In genomic region chr4:73541251-73541650, GRCh38 we compare ENCODE assay signal across 36 cellular contexts. TPM values are rescaled to one million over a fixed set of nuclear protein-coding genes. Genes with fewer than 3 reads are reported as not detected.
"Had no signal": no experiment of that assay in that cellular context is flagged by ENCODE, and none has a peak within 500 bp of the region (broad histone marks: within the 10 kb centered on the region; RNA-seq: fewer than 3 reads in every experiment).

No MANE protein-coding gene starts in this region.

- H3K27me3 ChIP-seq: ascending aorta had no signal

- H3K4me3 Mint-ChIP-seq: activated B cell treated with CpG ODN at 0.5 μM for 24 hours; activated CD4-positive, alpha-beta memory T cell treated with anti-CD3 and anti-CD28 coated beads for 36 hours; activated CD4-positive, alpha-beta T cell treated with anti-CD3 and anti-CD28 coated beads, Interleukin-2, amount 10 ng/mL, durations not matched to agents 24 days and 14 days; activated CD8-positive, alpha-beta T cell treated with anti-CD3 and anti-CD28 coated beads for 36 hours; activated naive CD4-positive, alpha-beta T cell treated with anti-CD3 and anti-CD28 coated beads, Interleukin-2, amount 10 ng/mL, durations not matched to agents 7 days and 5 days; activated naive CD4-positive, alpha-beta T cell treated with anti-CD3 and anti-CD28 coated beads, Interleukin-2, amount 50 U/mL, for 24 hours; activated naive CD8-positive, alpha-beta T cell; activated naive CD8-positive, alpha-beta T cell treated with anti-CD3 and anti-CD28 coated beads, Interleukin-2, amount 10 ng/mL, durations not matched to agents 7 days and 5 days; activated naive CD8-positive, alpha-beta T cell treated with anti-CD3 and anti-CD28 coated beads, Interleukin-2, amount 50 U/mL, for 24 hours; brain; T-helper 1 cell treated with Interleukin-12 subunit alpha and Interleukin-12 subunit beta and Interleukin-4 antibody, amounts not matched to agents 30 μg/mL and 1 μg/mL, for 36 hours; T-helper 2 cell treated with Interferon-gamma antibody and Interleukin-4, amounts not matched to agents 5 μg/mL and 100 μg/mL, for 36 hours had no signal

- H3K4me3 ChIP-seq: ascending aorta had no signal

- H3K9me3 Mint-ChIP-seq: activated B cell treated with CpG ODN at 0.5 μM for 24 hours; activated CD4-positive, alpha-beta memory T cell treated with anti-CD3 and anti-CD28 coated beads for 36 hours; activated CD4-positive, alpha-beta T cell treated with anti-CD3 and anti-CD28 coated beads, Interleukin-2, amount 10 ng/mL, durations not matched to agents 24 days and 14 days; activated CD8-positive, alpha-beta T cell treated with anti-CD3 and anti-CD28 coated beads for 36 hours; activated naive CD4-positive, alpha-beta T cell treated with anti-CD3 and anti-CD28 coated beads, Interleukin-2, amount 10 ng/mL, durations not matched to agents 7 days and 5 days; activated naive CD4-positive, alpha-beta T cell treated with anti-CD3 and anti-CD28 coated beads, Interleukin-2, amount 50 U/mL, for 24 hours; activated naive CD8-positive, alpha-beta T cell treated with anti-CD3 and anti-CD28 coated beads, Interleukin-2, amount 10 ng/mL, durations not matched to agents 7 days and 5 days; activated naive CD8-positive, alpha-beta T cell treated with anti-CD3 and anti-CD28 coated beads, Interleukin-2, amount 50 U/mL, for 24 hours; activated T-helper 2 cell treated with anti-CD3 and anti-CD28 coated beads, Interferon-gamma antibody, Interleukin-2, Interleukin-4, amounts not matched to agents 10 μg/mL and 5 μg/mL and 100 μg/mL, durations not matched to agents 14 hours and 24 hours and 36 hours; brain; T-helper 1 cell treated with Interleukin-12 subunit alpha and Interleukin-12 subunit beta and Interleukin-4 antibody, amounts not matched to agents 30 μg/mL and 1 μg/mL, for 36 hours; T-helper 2 cell treated with Interferon-gamma antibody and Interleukin-4, amounts not matched to agents 5 μg/mL and 100 μg/mL, for 36 hours had no signal

- DNase-seq: activated B cell treated with CpG ODN at 0.5 μM for 24 hours; activated CD4-positive, alpha-beta memory T cell treated with anti-CD3 and anti-CD28 coated beads for 36 hours; activated CD4-positive, alpha-beta T cell treated with anti-CD3 and anti-CD28 coated beads for 4 hours; activated CD4-positive, alpha-beta T cell treated with anti-CD3 and anti-CD28 coated beads, Interleukin-2, amount 10 ng/mL, durations not matched to agents 24 days and 14 days; activated CD4-positive, alpha-beta T cell treated with anti-CD3 and anti-CD28 coated beads, Interleukin-2, amount 50 U/mL, for 1 hour; activated CD4-positive, alpha-beta T cell treated with anti-CD3 and anti-CD28 coated beads, Interleukin-2, amount 50 U/mL, for 4 hours; activated CD4-positive, CD25-positive, alpha-beta regulatory T cell treated with anti-CD3 and anti-CD28 coated beads, Interleukin-2, amount 50 U/mL, for 72 hours; activated CD8-positive, alpha-beta memory T cell treated with anti-CD3 and anti-CD28 coated beads, Interleukin-2, amount 50 U/mL, for 4 hours; activated CD8-positive, alpha-beta T cell treated with anti-CD3 and anti-CD28 coated beads for 36 hours; activated effector memory CD4-positive, alpha-beta T cell treated with Interleukin-2 at 50 U/mL for 16 hours; activated gamma-delta T cell; activated naive CD4-positive, alpha-beta T cell treated with anti-CD3 and anti-CD28 coated beads, Interleukin-2, amount 10 ng/mL, durations not matched to agents 7 days and 5 days; activated naive CD4-positive, alpha-beta T cell treated with Interleukin-2 at 50 U/mL for 16 hours; activated naive CD8-positive, alpha-beta T cell treated with anti-CD3 and anti-CD28 coated beads, Interleukin-2, amount 10 ng/mL, durations not matched to agents 7 days and 5 days; activated naive CD8-positive, alpha-beta T cell treated with anti-CD3 and anti-CD28 coated beads, Interleukin-2, amount 50 U/mL, for 24 hours; activated T-cell treated with anti-CD3 and anti-CD28 coated beads for 4 hours; activated T-cell treated with anti-CD3 and anti-CD28 coated beads, Interleukin-2, amount 50 U/mL, for 1 hour; activated T-cell treated with anti-CD3 and anti-CD28 coated beads, Interleukin-2, amount 50 U/mL, for 48 hours; amygdala; anterior cingulate cortex; central memory CD4-positive, alpha-beta T cell; T-helper 1 cell; T-helper 2 cell; T-helper 9 cell had no signal

- H3K27me3 Mint-ChIP-seq: activated naive CD4-positive, alpha-beta T cell treated with anti-CD3 and anti-CD28 coated beads, Interleukin-2, amount 10 ng/mL, durations not matched to agents 7 days and 5 days; activated naive CD4-positive, alpha-beta T cell treated with anti-CD3 and anti-CD28 coated beads, Interleukin-2, amount 50 U/mL, for 24 hours; activated naive CD8-positive, alpha-beta T cell; activated naive CD8-positive, alpha-beta T cell treated with anti-CD3 and anti-CD28 coated beads, Interleukin-2, amount 10 ng/mL, durations not matched to agents 7 days and 5 days; brain had no signal

- H3K27ac Mint-ChIP-seq: activated B cell treated with CpG ODN at 0.5 μM for 24 hours; activated CD4-positive, alpha-beta memory T cell treated with anti-CD3 and anti-CD28 coated beads for 36 hours; activated CD4-positive, alpha-beta T cell treated with anti-CD3 and anti-CD28 coated beads, Interleukin-2, amount 10 ng/mL, durations not matched to agents 24 days and 14 days; activated CD8-positive, alpha-beta T cell treated with anti-CD3 and anti-CD28 coated beads for 36 hours; activated naive CD4-positive, alpha-beta T cell treated with anti-CD3 and anti-CD28 coated beads, Interleukin-2, amount 10 ng/mL, durations not matched to agents 7 days and 5 days; activated naive CD4-positive, alpha-beta T cell treated with anti-CD3 and anti-CD28 coated beads, Interleukin-2, amount 50 U/mL, for 24 hours; activated naive CD8-positive, alpha-beta T cell; activated naive CD8-positive, alpha-beta T cell treated with anti-CD3 and anti-CD28 coated beads, Interleukin-2, amount 10 ng/mL, durations not matched to agents 7 days and 5 days; activated naive CD8-positive, alpha-beta T cell treated with anti-CD3 and anti-CD28 coated beads, Interleukin-2, amount 50 U/mL, for 24 hours; activated T-helper 2 cell treated with anti-CD3 and anti-CD28 coated beads, Interferon-gamma antibody, Interleukin-2, Interleukin-4, amounts not matched to agents 10 μg/mL and 5 μg/mL and 100 μg/mL, durations not matched to agents 14 hours and 24 hours and 36 hours; T-helper 1 cell treated with Interleukin-12 subunit alpha and Interleukin-12 subunit beta and Interleukin-4 antibody, amounts not matched to agents 30 μg/mL and 1 μg/mL, for 36 hours; T-helper 2 cell treated with Interferon-gamma antibody and Interleukin-4, amounts not matched to agents 5 μg/mL and 100 μg/mL, for 36 hours had no signal

- H3K36me3 ChIP-seq: ascending aorta had no signal

- H3K36me3 Mint-ChIP-seq: activated CD4-positive, alpha-beta memory T cell treated with anti-CD3 and anti-CD28 coated beads for 36 hours; activated naive CD4-positive, alpha-beta T cell treated with anti-CD3 and anti-CD28 coated beads, Interleukin-2, amount 10 ng/mL, durations not matched to agents 7 days and 5 days; activated naive CD4-positive, alpha-beta T cell treated with anti-CD3 and anti-CD28 coated beads, Interleukin-2, amount 50 U/mL, for 24 hours; activated naive CD8-positive, alpha-beta T cell; activated naive CD8-positive, alpha-beta T cell treated with anti-CD3 and anti-CD28 coated beads, Interleukin-2, amount 10 ng/mL, durations not matched to agents 7 days and 5 days; brain had no signal

- H3K4me1 ChIP-seq: ascending aorta had no signal

- ATAC-seq: activated CD8-positive, alpha-beta T cell treated with anti-CD3 and anti-CD28 coated beads for 36 hours; activated naive CD8-positive, alpha-beta T cell treated with anti-CD3 and anti-CD28 coated beads, Interleukin-2, amount 50 U/mL, for 24 hours had no signal

- H3K4me1 Mint-ChIP-seq: activated B cell treated with CpG ODN at 0.5 μM for 24 hours; activated naive CD4-positive, alpha-beta T cell treated with anti-CD3 and anti-CD28 coated beads, Interleukin-2, amount 10 ng/mL, durations not matched to agents 7 days and 5 days; activated naive CD4-positive, alpha-beta T cell treated with anti-CD3 and anti-CD28 coated beads, Interleukin-2, amount 50 U/mL, for 24 hours; activated naive CD8-positive, alpha-beta T cell treated with anti-CD3 and anti-CD28 coated beads, Interleukin-2, amount 10 ng/mL, durations not matched to agents 7 days and 5 days; activated naive CD8-positive, alpha-beta T cell treated with anti-CD3 and anti-CD28 coated beads, Interleukin-2, amount 50 U/mL, for 24 hours; brain had no signal

- H3K27ac ChIP-seq: ascending aorta, VCaP had no signal

- H3K9me3 ChIP-seq: ascending aorta had no signal

RNA-seq across cellular contexts. Expression of gene AFM, which starts 59.7 kb away (rescaled TPM):
- total RNA-seq: activated B cell treated with CpG ODN at 0.5 μM for 24 hours; activated CD4-positive, alpha-beta memory T cell treated with anti-CD3 and anti-CD28 coated beads for 36 hours; activated CD4-positive, alpha-beta T cell treated with anti-CD3 and anti-CD28 coated beads, Interleukin-2, amount 10 ng/mL, durations not matched to agents 24 days and 14 days; activated CD8-positive, alpha-beta memory T cell treated with anti-CD3 and anti-CD28 coated beads for 36 hours; activated CD8-positive, alpha-beta T cell treated with anti-CD3 and anti-CD28 coated beads for 36 hours; activated naive CD8-positive, alpha-beta T cell treated with anti-CD3 and anti-CD28 coated beads, Interleukin-2, amount 10 ng/mL, durations not matched to agents 7 days and 5 days; activated T-helper 2 cell treated with anti-CD3 and anti-CD28 coated beads, Interferon-gamma antibody, Interleukin-2, Interleukin-4, amounts not matched to agents 10 μg/mL and 5 μg/mL and 100 μg/mL, durations not matched to agents 14 hours and 24 hours and 36 hours; ascending aorta; cardiac septum; cerebellum had no signal
- polyA plus RNA-seq: adipose tissue had no signal
